Comparison of ENCODE assay signal across 7 cellular contexts in the genomic region with DNA sequence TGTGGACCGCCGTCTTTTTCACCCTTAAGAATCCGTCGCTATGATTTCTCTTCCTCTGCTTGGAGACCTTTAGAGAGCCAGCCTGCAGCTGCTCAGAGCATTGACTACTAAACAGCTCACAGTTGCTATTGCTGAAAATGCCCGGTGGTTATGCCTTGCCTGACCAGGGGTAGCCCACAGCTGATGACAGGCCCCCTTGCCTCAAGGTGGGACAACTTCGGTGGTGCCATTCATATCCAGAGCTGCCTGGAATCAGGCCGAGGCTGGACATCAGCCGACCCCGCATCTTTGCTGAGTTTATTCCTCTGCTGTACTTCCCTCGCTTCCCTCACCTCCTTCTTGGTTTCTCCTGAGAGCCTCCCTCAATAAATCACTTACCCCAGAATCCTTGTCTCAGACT. TPM values are rescaled to one million over a fixed set of nuclear protein-coding genes. Genes with fewer than 3 reads are reported as not detected.
"Had no signal": no experiment of that assay in that cellular context is flagged by ENCODE, and none has a peak within 500 bp of the region (broad histone marks: within the 10 kb centered on the region; RNA-seq: fewer than 3 reads in every experiment).

No MANE protein-coding gene starts in this region.

- H3K4me3 ChIP-seq: K562 had no signal

- H3K27ac ChIP-seq: HL-60, KMS-11 had no signal

- DNase-seq: IMR-90, KBM-7, KG1 had no signal

RNA-seq across cellular contexts. Expression of gene OVOL2, which starts 39.6 kb away (rescaled TPM):
- total RNA-seq: IMR-90, K562 had no signal
- polyA plus RNA-seq: IgD-negative memory B cell, IMR-90, K562 had no signal
